20 cellular contexts compared by ENCODE assay signal in the genomic region with DNA sequence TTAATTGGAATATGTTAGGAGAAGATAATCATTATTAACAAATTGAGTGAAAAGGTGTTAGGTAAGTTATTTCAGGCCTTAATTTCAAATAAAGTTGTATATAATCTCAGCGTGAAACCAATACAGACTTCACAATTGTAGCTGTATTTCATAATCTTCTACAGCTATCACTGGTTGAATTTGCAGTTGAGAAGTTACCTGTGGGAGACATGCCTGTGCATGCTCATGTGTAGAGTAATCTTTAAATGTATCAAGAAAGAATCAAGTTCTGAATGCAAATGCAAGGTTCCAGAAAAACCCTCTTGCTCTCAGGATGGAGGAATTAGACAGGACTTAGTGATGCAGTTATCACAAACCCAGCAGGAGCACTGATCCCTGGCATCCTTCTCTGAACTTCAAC.
"Had no signal": no experiment of that assay in that cellular context is flagged by ENCODE, and none has a peak within 500 bp of the region (broad histone marks: within the 10 kb centered on the region; RNA-seq: fewer than 3 reads in every experiment).

No MANE protein-coding gene starts in this region.

- H3K27ac ChIP-seq: RWPE1, SJCRH30 had no signal

- H3K9me3 ChIP-seq: SJCRH30 had no signal

- H3K4me3 ChIP-seq: SJCRH30 had no signal

- FAIRE-seq: HepG2 had no signal

- DNase-seq: IMR-90, Karpas-422, KG1, MM.1S, NCI-H1092 treated with DMSO at 0.1 percent for 48 hours, NCI-H1436, NCI-H187, NCI-H2029, NCI-H2081 treated with DMSO at 0.1 percent for 48 hours, NCI-H2171, NCI-H226, NCI-H446, NCI-H510A, NCI-H524 treated with DMSO at 0.1 percent for 48 hours, NCI-H69, NCI-H774, SHP77 treated with DMSO at 0.1 percent for 48 hours, SJCRH30 had no signal

- H3K27me3 ChIP-seq: SJCRH30 had no signal

- H3K36me3 ChIP-seq: SJCRH30 had no signal
